Comparison of ENCODE assay signal across 12 cellular contexts in the genomic region with DNA sequence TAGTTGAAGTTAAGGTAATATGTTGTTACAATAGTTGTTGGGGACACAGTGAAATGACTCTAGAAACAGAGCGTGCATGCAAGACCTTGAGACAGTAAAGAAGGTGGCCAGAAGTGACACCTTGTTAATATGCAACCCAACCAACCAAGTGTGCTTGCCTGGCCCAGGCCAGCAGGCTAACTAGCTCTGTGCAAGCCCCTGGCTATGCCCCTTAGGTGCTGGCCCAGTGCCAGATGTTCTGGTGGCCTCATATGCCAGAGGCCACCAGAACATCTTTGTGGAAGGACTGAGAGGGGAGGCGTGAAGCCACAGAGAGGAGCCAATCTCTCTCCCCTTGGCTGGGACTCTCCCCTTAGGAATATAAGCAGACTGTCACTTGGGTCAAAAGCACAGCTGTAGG.
DNase-seq lines count a peak whose midpoint lies in the region; ATAC-seq, FAIRE-seq and TF ChIP-seq lines count a peak whose summit lies in the region.
"Had no signal": no experiment of that assay in that cellular context is flagged by ENCODE, and none has a peak within 500 bp of the region (broad histone marks: within the 10 kb centered on the region; RNA-seq: fewer than 3 reads in every experiment).

No MANE protein-coding gene starts in this region.

- H3K4me1 ChIP-seq in SK-N-SH (ENCODE audit: control insufficient read depth in 1 of 2, insufficient read depth in 2 of 2, low read depth in 1 of 2, low read length in 1 of 2) (peaks cover 17 to 26% of the 10 kb centered on the region in 2 experiments; a peak in 3 of 4 replicates), esophagus squamous epithelium (peaks cover 28 to 70% (median 33%) of the 10 kb centered on the region in 3 donors), skeletal muscle satellite cell (ENCODE audit: control insufficient read depth, insufficient read depth, low read length) (peaks cover 41% of the 10 kb centered on the region), aorta (ENCODE audit: control insufficient read depth in 1 of 2, insufficient read depth in 2 of 2, low read length in 2 of 2) (no peaks in the 10 kb centered on the region)

- H3K79me2 ChIP-seq in SK-N-SH (ENCODE audit: insufficient read depth): no peaks in the 10 kb centered on the region

- intact Hi-C loops in esophagus squamous epithelium (cut with DNase I) (loop anchor here (10.0 kb wide), 1 partner anchor 110 kb away; a partner anchor contains a TSS), aorta (cut with DNase I) (no loop called here)

- CTCF ChIA-PET in SK-N-SH (lab: Yijun Ruan, JAX): interaction anchor here (1.5 kb wide), 1 partner anchor 12 kb away, joined by 3 read pairs; no protein-coding TSS in a partner anchor

- TF ChIP-seq RAD21 in SK-N-SH (IDR thresholded peaks at IDR 0.05; ENCODE audit: low read length): no peak

- ATAC-seq in SK-N-SH treated with all-trans-retinoic acid at 6 μM for 48 hours (no peak), HG03097 (IDR thresholded peaks at IDR 0.05; ENCODE audit: low FRiP score, unreplicated experiment) (no peak), aorta (ENCODE audit: low FRiP score) (no peak)

- POLR2A ChIA-PET in SK-N-SH (lab: Yijun Ruan, JAX): no interaction called here

- WGBS in SK-N-SH (ENCODE audit: low lambda C conversion rate): 100% methylated on average over 2 of the region's 2 CpGs
- WGBS in esophagus squamous epithelium, 2 donors: 83 to 94% methylated on average over 1 to 2 of the region's 2 CpGs
- 88% methylated on average over 2 of the region's 2 CpGs for WGBS in aorta, 2 donors

- DNase-seq in SK-N-SH (no peak), HL-60 (ENCODE audit: low read depth in 1 of 2, low spot score in 1 of 2) (no peak), esophagus squamous epithelium (lab: John Stamatoyannopoulos, UW) (no peak), GM12892 (ENCODE audit: insufficient read length) (no peak), aorta (no peak)
- DNase-seq: activated CD4-positive, alpha-beta T cell treated with anti-CD3 and anti-CD28 coated beads for 4 hours; activated naive CD4-positive, alpha-beta T cell treated with Interleukin-2 at 50 U/mL for 16 hours; posterior cingulate gyrus had no signal

- H3K4me2 ChIP-seq in SK-N-SH (0 out of 2 replicates have a peak overlapping the region, but pooled peaks have one; percentile 29), skeletal muscle satellite cell (ENCODE audit: low read length) (no peak overlapping the region)

- H3K9me3 ChIP-seq in SK-N-SH: no peaks in the 10 kb centered on the region
- no peaks in the 10 kb centered on the region for H3K9me3 ChIP-seq in esophagus squamous epithelium
- no peaks in the 10 kb centered on the region for H3K9me3 ChIP-seq in skeletal muscle satellite cell (replicated peaks; ENCODE audit: low read length)
- H3K9me3 ChIP-seq in aorta (ENCODE audit: control insufficient read depth, low read length): no peaks in the 10 kb centered on the region
- H3K9me3 ChIP-seq: suprapubic skin had no signal

- no peaks in the 10 kb centered on the region for H3K27me3 ChIP-seq in SK-N-SH (ENCODE audit: insufficient read depth)
- H3K27me3 ChIP-seq in HL-60 (ENCODE audit: insufficient read depth, poor library complexity, severe bottlenecking): no peaks in the 10 kb centered on the region
- H3K27me3 ChIP-seq in esophagus squamous epithelium: no peaks in the 10 kb centered on the region
- H3K27me3 ChIP-seq in skeletal muscle satellite cell (ENCODE audit: control insufficient read depth, insufficient read depth, low read length): no peaks in the 10 kb centered on the region
- H3K27me3 ChIP-seq in aorta (ENCODE audit: control insufficient read depth in 1 of 2, insufficient read depth in 2 of 2, low read length in 1 of 2): no peaks in the 10 kb centered on the region
- H3K27me3 ChIP-seq: suprapubic skin had no signal

- peaks cover 7% of the 10 kb centered on the region for H3F3A ChIP-seq in SK-N-SH (replicated peaks; ENCODE audit: insufficient read depth)

- H3K36me3 ChIP-seq in SK-N-SH (replicated peaks in 1 of 2; ENCODE audit: control insufficient read depth in 1 of 2, insufficient read depth in 2 of 2, low read length in 1 of 2) (no peaks in the 10 kb centered on the region), esophagus squamous epithelium (no peaks in the 10 kb centered on the region), skeletal muscle satellite cell (ENCODE audit: insufficient read depth, low read length) (no peaks in the 10 kb centered on the region), aorta (ENCODE audit: control insufficient read depth in 1 of 2, insufficient read depth in 2 of 2, low read length in 1 of 2) (no peaks in the 10 kb centered on the region)
- H3K36me3 ChIP-seq: suprapubic skin had no signal

- H3K9ac ChIP-seq in SK-N-SH: no peak overlapping the region
- H3K9ac ChIP-seq in skeletal muscle satellite cell (ENCODE audit: low read depth, low read length): peak overlapping the region; percentile 11

- TF ChIP-seq POLR2A in esophagus squamous epithelium (IDR thresholded peaks at IDR 0.05) (no peak), GM12892 (IDR thresholded peaks at IDR 0.05; ENCODE audit: low read depth, low read length) (no peak)

- no peak for FAIRE-seq in GM12892 (lab: Jason Lieb, UNC)

- no peak overlapping the region for H3K4me3 ChIP-seq in SK-N-SH (ENCODE audit: low read depth in 2 of 2, low read length in 1 of 2)
- H3K4me3 ChIP-seq in HL-60 (replicated peaks; ENCODE audit: insufficient read depth, low read length): no peak overlapping the region
- no peak overlapping the region for H3K4me3 ChIP-seq in esophagus squamous epithelium
- no peak overlapping the region for H3K4me3 ChIP-seq in skeletal muscle satellite cell (ENCODE audit: low read length)
- H3K4me3 ChIP-seq in aorta (ENCODE audit: low read length in 2 of 2): no peak overlapping the region
- H3K4me3 ChIP-seq: suprapubic skin had no signal

- no peaks in the 10 kb centered on the region for H4K20me1 ChIP-seq in SK-N-SH (ENCODE audit: insufficient read depth)

- no peak for TF ChIP-seq EP300 in SK-N-SH (IDR thresholded peaks at IDR 0.05; ENCODE audit: borderline replicate concordance in 1 of 2, low read depth in 1 of 2, low read length in 1 of 2)

- H3K27ac ChIP-seq in SK-N-SH (ENCODE audit: low read depth in 2 of 2, low read length in 1 of 2) (peak overlapping the region in 1 of 2 experiments; percentile 44; a peak in 1 of 4 replicates), HL-60 (replicated peaks) (peak overlapping the region; percentile 53), esophagus squamous epithelium (peak overlapping the region in 3 of 4 donors; percentile 45 to 79 (median 45)), aorta (ENCODE audit: low read depth in 1 of 2, low read length in 2 of 2) (no peak overlapping the region)
- H3K27ac ChIP-seq: suprapubic skin had no signal

- H3K9me2 ChIP-seq in SK-N-SH: no peaks in the 10 kb centered on the region

- TF ChIP-seq CTCF in SK-N-SH (IDR thresholded peaks at IDR 0.05) (no peak), HL-60 (IDR thresholded peaks at IDR 0.05; ENCODE audit: insufficient read depth, low read length) (no peak), esophagus squamous epithelium (IDR thresholded peaks at IDR 0.05) (no peak)

- H2AFZ ChIP-seq in SK-N-SH (ENCODE audit: low read depth): no peak overlapping the region

TF ChIP-seq in SK-N-SH, 30 proteins besides CTCF, POLR2A, EP300 and RAD21 (continues in another document):
- TF ChIP-seq GATA2 (CRISPR knock-in tag; IDR thresholded peaks at IDR 0.05) (no peak), ELF1 (IDR thresholded peaks at IDR 0.05) (no peak), FOXM1 (IDR thresholded peaks at IDR 0.05; ENCODE audit: low read depth) (no peak), CHD2 (IDR thresholded peaks at IDR 0.05; ENCODE audit: low read length, partially characterized antibody) (no peak), TAF1 (IDR thresholded peaks at IDR 0.05; ENCODE audit: borderline replicate concordance, low read depth, low read length) (no peak), TCF12 (IDR thresholded peaks at IDR 0.05) (no peak), GABPA (IDR thresholded peaks at IDR 0.05; ENCODE audit: low read depth) (no peak)
- TF ChIP-seq, protein P1, sequence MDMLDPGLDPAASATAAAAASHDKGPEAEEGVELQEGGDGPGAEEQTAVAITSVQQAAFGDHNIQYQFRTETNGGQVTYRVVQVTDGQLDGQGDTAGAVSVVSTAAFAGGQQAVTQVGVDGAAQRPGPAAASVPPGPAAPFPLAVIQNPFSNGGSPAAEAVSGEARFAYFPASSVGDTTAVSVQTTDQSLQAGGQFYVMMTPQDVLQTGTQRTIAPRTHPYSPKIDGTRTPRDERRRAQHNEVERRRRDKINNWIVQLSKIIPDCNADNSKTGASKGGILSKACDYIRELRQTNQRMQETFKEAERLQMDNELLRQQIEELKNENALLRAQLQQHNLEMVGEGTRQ (IDR thresholded peaks at IDR 0.05; ENCODE audit: borderline replicate concordance, low read depth, low read length): no peak

TF ChIP-seq in SK-N-SH treated with all-trans-retinoic acid at 6 μM for 48 hours, 23 proteins besides CTCF, POLR2A, EP300 and RAD21 (continues in another document):
- TF ChIP-seq, protein P2, sequence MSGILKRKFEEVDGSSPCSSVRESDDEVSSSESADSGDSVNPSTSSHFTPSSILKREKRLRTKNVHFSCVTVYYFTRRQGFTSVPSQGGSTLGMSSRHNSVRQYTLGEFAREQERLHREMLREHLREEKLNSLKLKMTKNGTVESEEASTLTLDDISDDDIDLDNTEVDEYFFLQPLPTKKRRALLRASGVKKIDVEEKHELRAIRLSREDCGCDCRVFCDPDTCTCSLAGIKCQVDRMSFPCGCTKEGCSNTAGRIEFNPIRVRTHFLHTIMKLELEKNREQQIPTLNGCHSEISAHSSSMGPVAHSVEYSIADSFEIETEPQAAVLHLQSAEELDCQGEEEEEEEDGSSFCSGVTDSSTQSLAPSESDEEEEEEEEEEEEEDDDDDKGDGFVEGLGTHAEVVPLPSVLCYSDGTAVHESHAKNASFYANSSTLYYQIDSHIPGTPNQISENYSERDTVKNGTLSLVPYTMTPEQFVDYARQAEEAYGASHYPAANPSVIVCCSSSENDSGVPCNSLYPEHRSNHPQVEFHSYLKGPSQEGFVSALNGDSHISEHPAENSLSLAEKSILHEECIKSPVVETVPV (CRISPR knock-in tag; IDR thresholded peaks at IDR 0.05): no peak
- TF ChIP-seq, protein P3, sequence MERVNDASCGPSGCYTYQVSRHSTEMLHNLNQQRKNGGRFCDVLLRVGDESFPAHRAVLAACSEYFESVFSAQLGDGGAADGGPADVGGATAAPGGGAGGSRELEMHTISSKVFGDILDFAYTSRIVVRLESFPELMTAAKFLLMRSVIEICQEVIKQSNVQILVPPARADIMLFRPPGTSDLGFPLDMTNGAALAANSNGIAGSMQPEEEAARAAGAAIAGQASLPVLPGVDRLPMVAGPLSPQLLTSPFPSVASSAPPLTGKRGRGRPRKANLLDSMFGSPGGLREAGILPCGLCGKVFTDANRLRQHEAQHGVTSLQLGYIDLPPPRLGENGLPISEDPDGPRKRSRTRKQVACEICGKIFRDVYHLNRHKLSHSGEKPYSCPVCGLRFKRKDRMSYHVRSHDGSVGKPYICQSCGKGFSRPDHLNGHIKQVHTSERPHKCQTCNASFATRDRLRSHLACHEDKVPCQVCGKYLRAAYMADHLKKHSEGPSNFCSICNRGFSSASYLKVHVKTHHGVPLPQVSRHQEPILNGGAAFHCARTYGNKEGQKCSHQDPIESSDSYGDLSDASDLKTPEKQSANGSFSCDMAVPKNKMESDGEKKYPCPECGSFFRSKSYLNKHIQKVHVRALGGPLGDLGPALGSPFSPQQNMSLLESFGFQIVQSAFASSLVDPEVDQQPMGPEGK (CRISPR knock-in tag; IDR thresholded peaks at IDR 0.05; ENCODE audit: borderline replicate concordance): no peak

Comparison
In these comparisons a context has a peak if more than half of its experiments do, and no peak if none do; other contexts are left out.
1. H3K27ac ChIP-seq: peak in HL-60 (single experiment) and esophagus squamous epithelium (3 of 4); none in aorta (0 of 2).